20 cellular contexts compared by ENCODE assay signal in the genomic region with DNA sequence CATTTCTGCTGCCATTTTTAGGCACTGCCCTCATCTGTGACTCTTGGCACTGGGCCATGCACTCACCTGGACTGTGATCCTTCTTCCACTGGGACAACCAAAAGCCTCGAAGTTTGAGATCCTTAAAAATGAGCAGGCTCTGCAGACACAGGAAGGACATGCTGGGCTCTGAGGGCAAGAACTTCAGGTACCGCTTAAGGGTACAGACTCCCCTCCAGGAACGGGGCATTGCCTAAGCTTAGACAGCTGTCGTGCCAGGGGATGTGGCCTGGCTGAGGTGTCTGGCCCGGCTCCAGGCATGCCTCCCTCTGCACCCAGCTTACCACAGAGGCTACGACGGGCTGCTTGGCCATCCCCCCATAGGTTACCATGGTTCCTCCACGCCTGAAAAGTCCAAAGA. TPM values are rescaled to one million over a fixed set of nuclear protein-coding genes. Genes with fewer than 3 reads are reported as not detected.
DNase-seq lines count a peak whose midpoint lies in the region; ATAC-seq and TF ChIP-seq lines count a peak whose summit lies in the region.
"Had no signal": no experiment of that assay in that cellular context is flagged by ENCODE, and none has a peak within 500 bp of the region (broad histone marks: within the 10 kb centered on the region; RNA-seq: fewer than 3 reads in every experiment).

No MANE protein-coding gene starts in this region.

- TF ChIP-seq CTCF in astrocyte of the spinal cord (IDR thresholded peaks at IDR 0.05; ENCODE audit: low read depth, low read length) (no peak), osteoblast (IDR thresholded peaks at IDR 0.05; ENCODE audit: extremely low read depth, low read depth, low read length) (no peak)

- peak overlapping the region; percentile 81 for H3K27ac ChIP-seq in osteoblast (ENCODE audit: low read depth, low read length)
- H3K27ac ChIP-seq: 22Rv1, tibial artery had no signal

- H3K9me3 ChIP-seq in osteoblast (ENCODE audit: low read depth, low read length): no peaks in the 10 kb centered on the region
- H3K9me3 ChIP-seq: tibial artery had no signal

- H3K4me1 ChIP-seq in osteoblast (ENCODE audit: insufficient read depth, low read length): peaks cover 18% of the 10 kb centered on the region
- H3K4me1 ChIP-seq: tibial artery had no signal

- in situ Hi-C loops in astrocyte of the spinal cord (cut with HindIII; ENCODE audit: low sequenced_read_pairs): no loop called here

- no peaks in the 10 kb centered on the region for H4K20me1 ChIP-seq in osteoblast (ENCODE audit: insufficient read depth, low read length)

- H3K27me3 ChIP-seq in osteoblast (ENCODE audit: insufficient read depth, low read length): no peaks in the 10 kb centered on the region
- H3K27me3 ChIP-seq: tibial artery had no signal

- DNase-seq in DMS 273 (lab: John Stamatoyannopoulos, UW; ENCODE audit: unreplicated experiment) (peak; percentile 29), DMS 273 treated with DMSO at 0.1 percent for 48 hours (lab: John Stamatoyannopoulos, UW) (no peak), LHCN-M2 (ENCODE audit: low read depth) (peak; percentile 87), astrocyte of the spinal cord (ENCODE audit: low read depth, low spot score) (peak; percentile 39), osteoblast (ENCODE audit: insufficient read length, low spot score, missing footprints) (no peak), NCI-H226 (no peak), cerebellum (ENCODE audit: low spot score) (no peak)
- DNase-seq: activated CD4-positive, alpha-beta T cell treated with anti-CD3 and anti-CD28 coated beads, Interleukin-2, amount 50 U/mL, for 1 hour; activated T-cell treated with anti-CD3 and anti-CD28 coated beads, Interleukin-2, amount 50 U/mL, for 24 hours; CD4-positive, CD25-positive, alpha-beta regulatory T cell; cerebellar nuclear complex; EL; foreskin melanocyte; H7; NCI-H1417 treated with DMSO at 0.1 percent for 48 hours; NCI-H446; stimulated activated CD8-positive, alpha-beta memory T cell treated with anti-CD3 and anti-CD28 coated beads, Interleukin-4, amount 100 ng/mL, for 48 hours had no signal

- no peak overlapping the region for H2AFZ ChIP-seq in osteoblast (ENCODE audit: low read length)

- no peaks in the 10 kb centered on the region for H3K79me2 ChIP-seq in osteoblast (ENCODE audit: insufficient read depth, low read length)

- H3K36me3 ChIP-seq in osteoblast (ENCODE audit: insufficient read depth, low read length): peaks cover 31% of the 10 kb centered on the region

- H3K4me3 ChIP-seq in astrocyte of the spinal cord (ENCODE audit: low read depth, low read length) (no peak overlapping the region), osteoblast (ENCODE audit: insufficient read depth, low read length) (no peak overlapping the region)
- H3K4me3 ChIP-seq: tibial artery had no signal

- no peak for ATAC-seq in HG03439 (IDR thresholded peaks at IDR 0.05; ENCODE audit: unreplicated experiment)

- no peak overlapping the region for H3K4me2 ChIP-seq in osteoblast (ENCODE audit: insufficient read depth, low read length)

RNA-seq across cellular contexts. Expression of a gene that starts 14.2 kb away (rescaled TPM):
- total RNA-seq in LHCN-M2 (2014; rRNA removed) (51.9 and 55.9 TPM in 2 replicates), osteoblast (27.9 and 30.4 TPM in 2 replicates), cerebellum (45.8 TPM)
- polyA plus RNA-seq in LHCN-M2 (2012): 46.7 TPM

RNA-seq across cellular contexts. Expression of a gene that starts 34.9 kb away (rescaled TPM):
- 32.4 and 33.3 TPM in 2 replicates for total RNA-seq in LHCN-M2 (2014; rRNA removed)
- polyA plus RNA-seq in LHCN-M2 (2012): 32.6 TPM
- 23.5 and 25.6 TPM in 2 replicates for total RNA-seq in osteoblast
- 18.9 TPM for total RNA-seq in cerebellum

RNA-seq across cellular contexts. Expression of a gene that starts 40.4 kb away (rescaled TPM):
- total RNA-seq in LHCN-M2 (2014; rRNA removed): 86.0 and 96.7 TPM in 2 replicates
- polyA plus RNA-seq in LHCN-M2 (2012): 6.0 TPM
- 9.4 and 16.2 TPM in 2 replicates for total RNA-seq in osteoblast
- total RNA-seq in cerebellum: 13.3 TPM
- total RNA-seq: CD4-positive, CD25-positive, alpha-beta regulatory T cell had no signal
- polyA plus RNA-seq: CD4-positive, CD25-positive, alpha-beta regulatory T cell had no signal

Comparison
In these comparisons a context has a peak if more than half of its experiments do, and no peak if none do; other contexts are left out.
1. DNase-seq: peak in DMS 273 (single experiment), LHCN-M2 (single experiment) and astrocyte of the spinal cord (single experiment); none in DMS 273 treated with DMSO at 0.1 percent for 48 hours (single experiment), osteoblast (single experiment), NCI-H226 (single experiment) and cerebellum (single experiment).